Comparison of ENCODE assay signal across 8 cellular contexts in genomic region chr19:6735181-6735891, GRCh38. TPM values are rescaled to one million over a fixed set of nuclear protein-coding genes. Genes with fewer than 3 reads are reported as not detected.
DNase-seq lines count a peak whose midpoint lies in the region; ATAC-seq and TF ChIP-seq lines count a peak whose summit lies in the region.
"Had no signal": no experiment of that assay in that cellular context is flagged by ENCODE, and none has a peak within 500 bp of the region (broad histone marks: within the 10 kb centered on the region; RNA-seq: fewer than 3 reads in every experiment).

No MANE protein-coding gene starts in this region.

- H3K4me1 ChIP-seq in PC-9 (replicated peaks; ENCODE audit: insufficient read depth): peaks cover 14% of the 10 kb centered on the region

- H3K27ac ChIP-seq in AG04450 (ENCODE audit: low read depth, low read length) (no peak overlapping the region), PC-9 (peak overlapping the region; percentile 81)
- H3K27ac ChIP-seq: SJSA1 had no signal

- H3K27me3 ChIP-seq in AG04450 (ENCODE audit: control insufficient read depth, insufficient read depth, low read length) (no peaks in the 10 kb centered on the region), PC-9 (ENCODE audit: insufficient read depth, low read depth) (no peaks in the 10 kb centered on the region)
- H3K27me3 ChIP-seq: SJSA1 had no signal

- H3K4me2 ChIP-seq in PC-9: peak overlapping the region; percentile 79

- intact Hi-C loops in PC-9 (cut with micrococcal nuclease; ENCODE audit: unreplicated experiment): loop anchor here (5.0 kb wide), 2 partner anchors 273 to 608 kb away; partner anchors contain the start of gene CRB3

- H2AFZ ChIP-seq in PC-9: no peak overlapping the region

- POLR2A ChIA-PET in AG04450 (lab: Yijun Ruan, JAX): no interaction called here
- POLR2A ChIA-PET in PC-9 (lab: Charles Lee; ENCODE audit: unreplicated experiment): no interaction called here

- peaks cover 28% of the 10 kb centered on the region for H3F3A ChIP-seq in PC-9 (ENCODE audit: insufficient read depth, low read depth)

- H3K9me2 ChIP-seq in PC-9 (ENCODE audit: insufficient read depth): no peaks in the 10 kb centered on the region

- no peak for DNase-seq in AG04450 (ENCODE audit: low read depth, low spot score)
- no peak for DNase-seq in PC-9
- DNase-seq in islet precursor cell: peak; percentile 60
- no peak for DNase-seq in putamen (ENCODE audit: low spot score)
- DNase-seq in T-helper 9 cell: no peak
- DNase-seq: GF-D8 had no signal

- CTCF ChIA-PET in AG04450 (lab: Charles Lee): interaction anchor here (1.0 to 1.9 kb wide), 3 partner anchors 9 to 128 kb away, joined by 4 to 7 read pairs (median 6); no protein-coding TSS in a partner anchor
- CTCF ChIA-PET in PC-9 (lab: Charles Lee): no interaction called here

- no peak for ATAC-seq in GM21360 (IDR thresholded peaks at IDR 0.05; ENCODE audit: unreplicated experiment)

- H4K20me1 ChIP-seq in PC-9 (ENCODE audit: insufficient read depth): no peaks in the 10 kb centered on the region

- no TSS peak for BruUV-seq in PC-9 (replicated peaks; lab: Mats Ljungman, UMichigan)

- H3K9me3 ChIP-seq in AG04450 (ENCODE audit: control insufficient read depth, insufficient read depth, low read length) (no peaks in the 10 kb centered on the region; the same call in 1 of the 2 replicates), PC-9 (ENCODE audit: insufficient read depth, low read depth) (no peaks in the 10 kb centered on the region)
- H3K9me3 ChIP-seq: SJSA1 had no signal

- H3K36me3 ChIP-seq in PC-9 (ENCODE audit: low read depth): no peaks in the 10 kb centered on the region

- H3K4me3 ChIP-seq in AG04450 (ENCODE audit: low read depth, low read length): peak overlapping the region; percentile 81; the same call in 1 of the 2 replicates
- peak overlapping the region; percentile 82; the same call in 1 of the 2 replicates for H3K4me3 ChIP-seq in PC-9

- TF ChIP-seq CTCF in AG04450 (IDR thresholded peaks at IDR 0.05; ENCODE audit: low read depth, low read length) (no peak), PC-9 (conservative IDR thresholded peaks at IDR 0.05) (no peak)

- peaks cover 21% of the 10 kb centered on the region for H3K79me2 ChIP-seq in PC-9 (ENCODE audit: low read depth)

RNA-seq across cellular contexts. Expression of gene GPR108, which starts 2.0 kb away (rescaled TPM):
- polyA plus RNA-seq in AG04450 (2011; rRNA removed): 34.5 and 50.8 TPM in 2 replicates
- polyA minus RNA-seq in AG04450 (2011; rRNA and poly(A)+ RNA removed): 52.0 and 63.3 TPM in 2 replicates
- 58.3 and 66.8 TPM in 2 replicates for total RNA-seq in PC-9 (2021)

RNA-seq across cellular contexts. Expression of gene TRIP10, which starts 4.1 kb away (rescaled TPM):
- polyA plus RNA-seq in AG04450 (2011; rRNA removed): 27.6 and 29.3 TPM in 2 replicates
- 25.3 and 30.5 TPM in 2 replicates for polyA minus RNA-seq in AG04450 (2011; rRNA and poly(A)+ RNA removed)
- total RNA-seq in PC-9 (2021): 84.3 and 104 TPM in 2 replicates

RNA-seq across cellular contexts. Expression of gene C3, which starts 14.9 kb away (rescaled TPM):
- 1.6 and 1.8 TPM in 2 replicates for polyA plus RNA-seq in AG04450 (2011; rRNA removed)
- 2.0 and 5.9 TPM in 2 replicates for polyA minus RNA-seq in AG04450 (2011; rRNA and poly(A)+ RNA removed)
- 130 and 132 TPM in 2 replicates for total RNA-seq in PC-9 (2021)
- total RNA-seq: SJSA1 had no signal

RNA-seq across cellular contexts. Expression of gene SH2D3A, which starts 31.9 kb away (rescaled TPM):
- not detected in 2 replicates for polyA plus RNA-seq in AG04450 (2011; rRNA removed)
- not detected in 2 replicates for polyA minus RNA-seq in AG04450 (2011; rRNA and poly(A)+ RNA removed)
- 43.3 and 43.4 TPM in 2 replicates for total RNA-seq in PC-9 (2021)
- total RNA-seq: SJSA1 had no signal

RNA-seq across cellular contexts. Expression of gene VAV1, which starts 37.2 kb away (rescaled TPM):
- polyA plus RNA-seq in AG04450 (2011; rRNA removed): not detected in 2 replicates
- not detected in 2 replicates for polyA minus RNA-seq in AG04450 (2011; rRNA and poly(A)+ RNA removed)
- total RNA-seq in PC-9 (2021): 7.5 and 8.2 TPM in 2 replicates
- total RNA-seq: SJSA1 had no signal
